Comparison of ENCODE assay signal across 11 cellular contexts in genomic region chr3:134362670-134363380, GRCh38. TPM values are rescaled to one million over a fixed set of nuclear protein-coding genes. Genes with fewer than 3 reads are reported as not detected.
DNase-seq lines count a peak whose midpoint lies in the region; ATAC-seq and TF ChIP-seq lines count a peak whose summit lies in the region.
"Had no signal": no experiment of that assay in that cellular context is flagged by ENCODE, and none has a peak within 500 bp of the region (broad histone marks: within the 10 kb centered on the region; RNA-seq: fewer than 3 reads in every experiment).

No MANE protein-coding gene starts in this region.

- H3K36me3 Mint-ChIP-seq in HFFc6 (ENCODE audit: low read depth), result peaks cover 67% of the 10 kb centered on the region
- H3K36me3 Mint-ChIP-seq in nephron progenitor cell (ENCODE audit: low read depth), result peaks cover 67% of the 10 kb centered on the region

- H3K4me1 ChIP-seq in ACC112 (ENCODE audit: control insufficient read depth, insufficient read depth, low read length, unreplicated experiment) (peaks cover 91% of the 10 kb centered on the region), esophagus muscularis mucosa (peaks cover 98 to 100% (median 99%) of the 10 kb centered on the region in 4 donors)

- H3K4me3 Mint-ChIP-seq in HFFc6 (peak overlapping the region; percentile 77), nephron progenitor cell (peak overlapping the region; percentile 70)

- TF ChIP-seq CTCF in HFFc6 (IDR thresholded peaks at IDR 0.05) (no peak), esophagus muscularis mucosa (IDR thresholded peaks at IDR 0.05) (no peak), nephron progenitor cell (IDR thresholded peaks at IDR 0.05) (no peak)

- WGBS in esophagus muscularis mucosa, result 88% methylated on average over 6 of the region's 6 CpGs

- H2AFZ ChIP-seq in ACC112 (ENCODE audit: low read length, unreplicated experiment), result no peak overlapping the region

- H3K4me1 Mint-ChIP-seq in HFFc6 (ENCODE audit: low read depth) (peaks cover 93% of the 10 kb centered on the region), nephron progenitor cell (peaks cover 63% of the 10 kb centered on the region)

- H3K27ac Mint-ChIP-seq in HFFc6, result peak overlapping the region; percentile 95
- H3K27ac Mint-ChIP-seq in nephron progenitor cell, result peak overlapping the region; percentile 96

- H3K79me2 ChIP-seq in ACC112 (ENCODE audit: control insufficient read depth, insufficient read depth, low read length, unreplicated experiment), result peaks cover 27% of the 10 kb centered on the region

- H3K9me3 ChIP-seq in esophagus muscularis mucosa, result no peaks in the 10 kb centered on the region

- intact Hi-C loops in esophagus muscularis mucosa (cut with DNase I), result loop anchor here (2.0 kb wide), 1 partner anchor 48 kb away; no protein-coding TSS in a partner anchor

- ATAC-seq in HG03460 (IDR thresholded peaks at IDR 0.05; ENCODE audit: unreplicated experiment), result no peak

- H3K27me3 Mint-ChIP-seq in HFFc6 (ENCODE audit: insufficient read depth) (peaks cover 88% of the 10 kb centered on the region), nephron progenitor cell (ENCODE audit: low read depth, poor library complexity) (peaks cover 9% of the 10 kb centered on the region)

- H3K36me3 ChIP-seq in ACC112 (ENCODE audit: insufficient read depth, low read length) (peaks cover 57% of the 10 kb centered on the region), esophagus muscularis mucosa (peaks cover 64 to 94% (median 91%) of the 10 kb centered on the region in 4 donors)

- no peaks in the 10 kb centered on the region for H3K27me3 ChIP-seq in ACC112 (ENCODE audit: insufficient read depth, low read length)
- no peaks in the 10 kb centered on the region for H3K27me3 ChIP-seq in esophagus muscularis mucosa

- H3K27ac ChIP-seq in ACC112 (ENCODE audit: low read depth, low read length) (peak overlapping the region; percentile 84), esophagus muscularis mucosa (replicated peaks in 1 of 4) (peak overlapping the region; percentile 97 to 100 (median 98))

- DNase-seq in HFFc6 (no peak), esophagus muscularis mucosa (ENCODE audit: extremely low spot score) (no peak), nephron progenitor cell (no peak), NCI-H1930 (lab: John Stamatoyannopoulos, UW) (no peak), NCI-H1436 treated with DMSO at 0.1 percent for 48 hours (lab: John Stamatoyannopoulos, UW) (no peak)
- DNase-seq in stimulated activated CD4-positive, alpha-beta T cell treated with anti-CD3 and anti-CD28 coated beads, Interleukin-15, amount 100 ng/mL, for 24 hours, result no peak
- DNase-seq: midbrain, NCI-H774, T1000 had no signal

- TF ChIP-seq POLR2A in esophagus muscularis mucosa (IDR thresholded peaks at IDR 0.05; ENCODE audit: low read depth), result no peak

- H3K9me3 Mint-ChIP-seq in HFFc6, result peaks cover 20% of the 10 kb centered on the region
- H3K9me3 Mint-ChIP-seq in nephron progenitor cell, result no peaks in the 10 kb centered on the region

- TF ChIP-seq EP300 in esophagus muscularis mucosa (IDR thresholded peaks at IDR 0.05), result no peak

- H3K4me3 ChIP-seq in ACC112 (ENCODE audit: low read depth, low read length) (no peak overlapping the region), esophagus muscularis mucosa (peak overlapping the region in 2 of 4 donors; percentile 41 to 54)

RNA-seq across cellular contexts. Expression of gene AMOTL2, which starts 11.4 kb away (rescaled TPM):
- 100 to 1,000 TPM; 244 to 311 (median 274) TPM for total RNA-seq in HFFc6 (2021; fragmentation: NEBNext Ultra II Directional; extraction: Animal tissue kit (Norgen Biotek cat#: 25700))
- total RNA-seq in esophagus muscularis mucosa, result 100 to 1,000 TPM; 111 to 313 (median 155) TPM
